In genomic region chr2:71102981-71103681, GRCh38 we compare ENCODE assay signal across 15 cellular contexts. TPM values are rescaled to one million over a fixed set of nuclear protein-coding genes. Genes with fewer than 3 reads are reported as not detected.
DNase-seq lines count a peak whose midpoint lies in the region; ATAC-seq, FAIRE-seq and TF ChIP-seq lines count a peak whose summit lies in the region.
"Had no signal": no experiment of that assay in that cellular context is flagged by ENCODE, and none has a peak within 500 bp of the region (broad histone marks: within the 10 kb centered on the region; RNA-seq: fewer than 3 reads in every experiment).

No MANE protein-coding gene starts in this region.

- H3K4me1 ChIP-seq in K562 (replicated peaks in 1 of 2; ENCODE audit: control insufficient read depth in 2 of 2, insufficient read depth in 2 of 2, low read length in 2 of 2) (no peaks in the 10 kb centered on the region), esophagus squamous epithelium (peaks cover 9 to 39% (median 21%) of the 10 kb centered on the region in 3 donors), neuronal stem cell (ENCODE audit: control insufficient read depth in 2 of 2, insufficient read depth in 1 of 2, low read depth in 1 of 2, low read length in 2 of 2) (peaks cover 0 to 2% of the 10 kb centered on the region in 2 donors)
- H3K4me1 ChIP-seq: Peyer's patch had no signal

- no peak for TF ChIP-seq RAD21 in K562 (CRISPR knock-in tag; conservative IDR thresholded peaks at IDR 0.05 in 1 of 2, IDR thresholded peaks at IDR 0.05 in 1 of 2)

- H3K79me2 ChIP-seq in K562 (ENCODE audit: control insufficient read depth, insufficient read depth, low read length), result no peaks in the 10 kb centered on the region

- ATAC-seq in activated T-cell treated with anti-CD3 and anti-CD28 coated beads, Interleukin-2, amount 50 U/mL, for 72 hours (replicated peaks in 1 of 2), result no peak
- no peak for ATAC-seq in K562
- no peak for ATAC-seq in SK-N-SH treated with all-trans-retinoic acid at 6 μM for 48 hours
- ATAC-seq: CD8-positive, alpha-beta T cell had no signal

- no peaks in the 10 kb centered on the region for H3K9me1 ChIP-seq in K562 (ENCODE audit: control insufficient read depth, insufficient read depth, low read length)

- TF ChIP-seq CTCF in K562 (IDR thresholded peaks at IDR 0.05 in 2 of 3, conservative IDR thresholded peaks at IDR 0.05 in 1 of 3; ENCODE audit: insufficient read depth in 2 of 3, low read depth in 1 of 3, low read length in 3 of 3) (no peak), esophagus squamous epithelium (IDR thresholded peaks at IDR 0.05) (no peak)

- no peak for DNase-seq in activated T-cell treated with anti-CD3 and anti-CD28 coated beads, Interleukin-2, amount 50 U/mL, for 72 hours
- DNase-seq in activated T-cell treated with anti-CD3 and anti-CD28 coated beads, Interleukin-2, amount 50 U/mL, for 1 hour, result no peak
- DNase-seq in K562 (ENCODE audit: extremely low read depth in 1 of 4, low spot score in 3 of 4) (no peak), esophagus squamous epithelium (lab: John Stamatoyannopoulos, UW) (no peak), neuronal stem cell (ENCODE audit: low spot score) (no peak), SHP77 (lab: John Stamatoyannopoulos, UW) (no peak)
- no peak for DNase-seq in activated naive CD4-positive, alpha-beta T cell treated with anti-CD3 and anti-CD28 coated beads, Interleukin-2, amount 10 ng/mL, durations not matched to agents 7 days and 5 days
- DNase-seq: CD8-positive, alpha-beta T cell; NCI-H1694; NCI-H774; Peyer's patch; SIG-M5 had no signal

- 25% methylated on average over 6 of the region's 6 CpGs for WGBS in K562 (ENCODE audit: insufficient coverage, low coverage, missing lambda C conversion rate)
- WGBS in esophagus squamous epithelium, 2 donors, result 30 to 46% methylated on average over 6 of the region's 6 CpGs
- WGBS in neuronal stem cell (ENCODE audit: extremely low coverage in 2 of 2, insufficient read length in 2 of 2, insufficient replicate concordance in 1 of 2), 2 donors, result no CpG with 5 or more reads among the region's 6 CpGs

- H2BK12ac ChIP-seq in neuronal stem cell (ENCODE audit: low read length), result no peak overlapping the region

- H3K4me3 ChIP-seq in K562, result no peak overlapping the region
- no peak overlapping the region for H3K4me3 ChIP-seq in esophagus squamous epithelium
- no peak overlapping the region for H3K4me3 ChIP-seq in neuronal stem cell (ENCODE audit: low read length in 2 of 2)
- H3K4me3 ChIP-seq: Peyer's patch had no signal

- H3K9ac ChIP-seq in K562 (ENCODE audit: insufficient read depth in 1 of 2, low read depth in 2 of 2, low read length in 2 of 2) (no peak overlapping the region), neuronal stem cell (ENCODE audit: low read depth, low read length, poor library complexity) (no peak overlapping the region)

- no peak overlapping the region for H2BK5ac ChIP-seq in neuronal stem cell (ENCODE audit: low read length)

- no peak overlapping the region for H3K4ac ChIP-seq in neuronal stem cell (ENCODE audit: low read length)

- no peak overlapping the region for H2BK15ac ChIP-seq in neuronal stem cell (ENCODE audit: low read length)

- H3K18ac ChIP-seq in neuronal stem cell (ENCODE audit: low read length), result no peak overlapping the region

- H3K27me3 ChIP-seq in K562 (ENCODE audit: control insufficient read depth in 2 of 2, insufficient read depth in 2 of 2, low read length in 2 of 2) (no peaks in the 10 kb centered on the region), esophagus squamous epithelium (no peaks in the 10 kb centered on the region), neuronal stem cell (ENCODE audit: control insufficient read depth in 3 of 3, insufficient read depth in 3 of 3, low read depth in 1 of 3, low read length in 3 of 3) (no peaks in the 10 kb centered on the region)
- H3K27me3 ChIP-seq: Peyer's patch had no signal

- H3K4me1 Mint-ChIP-seq in activated T-cell treated with anti-CD3 and anti-CD28 coated beads, Interleukin-2, amount 50 U/mL, for 72 hours (ENCODE audit: low read depth), result peaks cover 5% of the 10 kb centered on the region
- H3K4me1 Mint-ChIP-seq in activated naive CD4-positive, alpha-beta T cell treated with anti-CD3 and anti-CD28 coated beads, Interleukin-2, amount 10 ng/mL, durations not matched to agents 7 days and 5 days, result peaks cover 2% of the 10 kb centered on the region

- H3K23ac ChIP-seq in neuronal stem cell (ENCODE audit: low read depth, low read length, poor library complexity), result no peak overlapping the region

- peaks cover 1% of the 10 kb centered on the region for H3K79me1 ChIP-seq in neuronal stem cell (ENCODE audit: low read depth, low read length)

- H3K27me3 Mint-ChIP-seq in activated T-cell treated with anti-CD3 and anti-CD28 coated beads, Interleukin-2, amount 50 U/mL, for 72 hours (ENCODE audit: low read depth), result peaks cover 10% of the 10 kb centered on the region
- H3K27me3 Mint-ChIP-seq in activated naive CD4-positive, alpha-beta T cell treated with anti-CD3 and anti-CD28 coated beads, Interleukin-2, amount 10 ng/mL, durations not matched to agents 7 days and 5 days, result peaks cover 15% of the 10 kb centered on the region
- H3K27me3 Mint-ChIP-seq: IgD-negative memory B cell had no signal

- intact Hi-C loops in K562 (cut with micrococcal nuclease), result no loop called here
- intact Hi-C loops in esophagus squamous epithelium (cut with DNase I), result no loop called here

- H3K9me3 ChIP-seq in K562 (replicated peaks; ENCODE audit: control insufficient read depth, insufficient read depth, low read depth, low read length), result no peaks in the 10 kb centered on the region
- no peaks in the 10 kb centered on the region for H3K9me3 ChIP-seq in esophagus squamous epithelium
- H3K9me3 ChIP-seq in neuronal stem cell (replicated peaks in 1 of 2; ENCODE audit: control insufficient read depth in 2 of 2, insufficient read depth in 1 of 2, low read depth in 1 of 2, low read length in 2 of 2), result peaks cover 0 to 12% of the 10 kb centered on the region in 2 donors
- H3K9me3 ChIP-seq: Peyer's patch had no signal

- TF ChIP-seq POLR2A in K562 (conservative IDR thresholded peaks at IDR 0.05) (no peak), esophagus squamous epithelium (IDR thresholded peaks at IDR 0.05) (no peak)

- no peak overlapping the region for H2AK5ac ChIP-seq in neuronal stem cell (ENCODE audit: low read depth, low read length)

- H2AFZ ChIP-seq in K562 (ENCODE audit: low read depth, low read length), result 0 out of 2 replicates have a peak overlapping the region, but pooled peaks have one; percentile 28
- peak overlapping the region; percentile 15 for H2AFZ ChIP-seq in neuronal stem cell (ENCODE audit: low read length)

- POLR2A ChIA-PET in K562 (lab: Yijun Ruan, JAX), result interaction anchor here (0.8 to 1.8 kb wide), 4 partner anchors 14 to 1848 kb away, joined by 3 to 4 read pairs (median 4); no protein-coding TSS in a partner anchor

- no peaks in the 10 kb centered on the region for H4K20me1 ChIP-seq in K562 (replicated peaks; ENCODE audit: control insufficient read depth, insufficient read depth, low read length)

- peaks cover 2 to 4% of the 10 kb centered on the region in 2 donors for H3K9me3 Mint-ChIP-seq in activated T-cell treated with anti-CD3 and anti-CD28 coated beads, Interleukin-2, amount 50 U/mL, for 72 hours
- H3K9me3 Mint-ChIP-seq in activated naive CD4-positive, alpha-beta T cell treated with anti-CD3 and anti-CD28 coated beads, Interleukin-2, amount 10 ng/mL, durations not matched to agents 7 days and 5 days, result peaks cover 2% of the 10 kb centered on the region
- H3K9me3 Mint-ChIP-seq: CD8-positive, alpha-beta T cell had no signal

- in situ Hi-C loops in K562 (cut with MboI), result no loop called here

- no peak overlapping the region for H3K27ac ChIP-seq in K562 (ENCODE audit: extremely low read depth, low read depth, low read length)
- peak overlapping the region; percentile 76 to 85 (median 81) for H3K27ac ChIP-seq in esophagus squamous epithelium
- H3K27ac ChIP-seq in neuronal stem cell (replicated peaks; ENCODE audit: low read length), result no peak overlapping the region
- H3K27ac ChIP-seq: 22Rv1, Peyer's patch had no signal

- H3K14ac ChIP-seq in neuronal stem cell (ENCODE audit: low read length), result no peak overlapping the region

- CTCF ChIA-PET in K562 (lab: Yijun Ruan, JAX; ENCODE audit: low intra/inter-chr PET ratio), result no interaction called here
- CTCF ChIA-PET in activated naive CD4-positive, alpha-beta T cell treated with anti-CD3 and anti-CD28 coated beads, Interleukin-2, amount 10 ng/mL, durations not matched to agents 7 days and 5 days (lab: Charles Lee), result interaction anchor here (1.1 to 1.3 kb wide), 2 partner anchors 10 to 46 kb away, joined by 3 read pairs; no protein-coding TSS in a partner anchor

- no peaks in the 10 kb centered on the region for H3K36me3 Mint-ChIP-seq in activated T-cell treated with anti-CD3 and anti-CD28 coated beads, Interleukin-2, amount 50 U/mL, for 72 hours (ENCODE audit: insufficient read depth in 2 of 2)
- peaks cover 2% of the 10 kb centered on the region for H3K36me3 Mint-ChIP-seq in activated naive CD4-positive, alpha-beta T cell treated with anti-CD3 and anti-CD28 coated beads, Interleukin-2, amount 10 ng/mL, durations not matched to agents 7 days and 5 days

- H3K4me3 Mint-ChIP-seq in activated T-cell treated with anti-CD3 and anti-CD28 coated beads, Interleukin-2, amount 50 U/mL, for 72 hours, result no peak overlapping the region
- no peak overlapping the region for H3K4me3 Mint-ChIP-seq in activated naive CD4-positive, alpha-beta T cell treated with anti-CD3 and anti-CD28 coated beads, Interleukin-2, amount 10 ng/mL, durations not matched to agents 7 days and 5 days
- H3K4me3 Mint-ChIP-seq: CD8-positive, alpha-beta T cell; IgD-negative memory B cell had no signal

- no peak overlapping the region for H2BK120ac ChIP-seq in neuronal stem cell (ENCODE audit: low read depth, low read length)

- H4K8ac ChIP-seq in neuronal stem cell (ENCODE audit: low read depth, low read length), result no peak overlapping the region

- peak overlapping the region; percentile 11 for H3K27ac Mint-ChIP-seq in activated T-cell treated with anti-CD3 and anti-CD28 coated beads, Interleukin-2, amount 50 U/mL, for 72 hours
- no peak overlapping the region for H3K27ac Mint-ChIP-seq in activated naive CD4-positive, alpha-beta T cell treated with anti-CD3 and anti-CD28 coated beads, Interleukin-2, amount 10 ng/mL, durations not matched to agents 7 days and 5 days
- H3K27ac Mint-ChIP-seq: CD8-positive, alpha-beta T cell; IgD-negative memory B cell had no signal

- H3K36me3 ChIP-seq in K562 (ENCODE audit: control insufficient read depth, insufficient read depth, low read length) (peaks cover under 1% of the 10 kb centered on the region; the same call in 1 of the 3 replicates), esophagus squamous epithelium (peaks cover 0 to 6% (median 0%) of the 10 kb centered on the region in 3 donors), neuronal stem cell (replicated peaks in 1 of 2; ENCODE audit: control insufficient read depth in 2 of 2, insufficient read depth in 2 of 2, low read length in 2 of 2) (peaks cover 0 to 3% of the 10 kb centered on the region in 2 donors)
- H3K36me3 ChIP-seq: Peyer's patch had no signal

- H4K91ac ChIP-seq in neuronal stem cell (ENCODE audit: low read depth, low read length, poor library complexity), result no peak overlapping the region

- TF ChIP-seq EP300 in K562 (IDR thresholded peaks at IDR 0.05; ENCODE audit: low read length), result no peak

- no TSS peak for BruUV-seq in K562 (replicated peaks; lab: Mats Ljungman, UMichigan)

- FAIRE-seq in K562 (lab: Jason Lieb, UNC), result no peak

- no peak overlapping the region for H3K4me2 ChIP-seq in K562 (ENCODE audit: insufficient read depth, low read length)
- H3K4me2 ChIP-seq in neuronal stem cell (ENCODE audit: insufficient read depth, low read length, poor library complexity, severe bottlenecking), result no peak overlapping the region

RNA-seq across cellular contexts. Expression of gene MCEE, which starts 26.9 kb away (rescaled TPM):
- 10 to 100 TPM; 20.8 to 31.8 TPM for total RNA-seq in activated T-cell treated with anti-CD3 and anti-CD28 coated beads, Interleukin-2, amount 50 U/mL, for 72 hours
- 61.3 and 74.5 TPM in 2 replicates for total RNA-seq in K562 (2011; cell fraction: chromatin; rRNA removed; ENCODE audit: low replicate concordance)
- total RNA-seq in K562 (2011; cell fraction: nucleolus; rRNA removed), result 34.5 and 45.0 TPM in 2 replicates
- total RNA-seq in K562 (2011; cell fraction: nucleoplasm; rRNA removed), result 42.9 and 46.5 TPM in 2 replicates
- total RNA-seq in K562 (2014; rRNA removed), result 15.6 and 19.8 TPM in 2 replicates
- 24.5 and 25.9 TPM in 2 replicates for total RNA-seq in K562 (2014; rRNA removed; fragmentation: Illumina TruSeq; extraction: Trizol)
- 17.8 and 18.6 TPM in 2 replicates for total RNA-seq in K562 (2015; rRNA removed; fragmentation: Illumina TruSeq; extraction: Trizol)
- 17.8 and 19.1 TPM in 2 replicates for total RNA-seq in K562 (2021)
- 29.1 and 29.9 TPM in 2 replicates for polyA plus RNA-seq in K562 (2011; rRNA removed)
- polyA plus RNA-seq in K562 (2011; cell fraction: cytosol; rRNA removed), result 9.3 and 12.8 TPM in 2 replicates
- 32.9 and 37.3 TPM in 2 replicates for polyA plus RNA-seq in K562 (2011; cell fraction: nucleus; rRNA removed)
- polyA plus RNA-seq in K562 (2012), result 16.7 and 17.9 TPM in 2 replicates
- polyA plus RNA-seq in K562 (2014; fragmentation: Illumina TruSeq; extraction: Trizol), result 19.1 and 19.8 TPM in 2 replicates
- 10 to 100 TPM; 43.8 to 49.1 TPM for polyA plus RNA-seq in K562 (2014; fragmentation: Nextera tagmentation; extraction: Ambion mirVana)
- polyA plus RNA-seq in K562 (2014; rRNA removed), result 25.6 and 28.2 TPM in 2 replicates
- polyA minus RNA-seq in K562 (2011; rRNA and poly(A)+ RNA removed), result 9.7 and 10.7 TPM in 2 replicates
- 6.4 and 6.8 TPM in 2 replicates for polyA minus RNA-seq in K562 (2011; cell fraction: cytosol; rRNA and poly(A)+ RNA removed)
- polyA minus RNA-seq in K562 (2011; cell fraction: nucleus; rRNA and poly(A)+ RNA removed), result 16.4 and 25.4 TPM in 2 replicates
- total RNA-seq in esophagus squamous epithelium, result 10 to 100 TPM; 18.9 to 26.5 (median 21.6) TPM
- polyA plus RNA-seq in neuronal stem cell (2013, experiment 1 of 2), result 12.6 TPM
- polyA plus RNA-seq in neuronal stem cell (2013, experiment 2 of 2), result 11.9 TPM

RNA-seq across cellular contexts. Expression of gene MPHOSPH10, which starts 27.3 kb away (rescaled TPM):
- total RNA-seq in activated T-cell treated with anti-CD3 and anti-CD28 coated beads, Interleukin-2, amount 50 U/mL, for 72 hours, result 10 to 100 TPM; 35.0 to 35.8 TPM
- total RNA-seq in K562 (2011; cell fraction: chromatin; rRNA removed; ENCODE audit: low replicate concordance), result 27.7 and 84.8 TPM in 2 replicates
- total RNA-seq in K562 (2011; cell fraction: nucleolus; rRNA removed), result 18.7 and 18.9 TPM in 2 replicates
- 37.2 and 63.7 TPM in 2 replicates for total RNA-seq in K562 (2011; cell fraction: nucleoplasm; rRNA removed)
- 55.9 and 66.6 TPM in 2 replicates for total RNA-seq in K562 (2014; rRNA removed)
- 58.5 and 65.3 TPM in 2 replicates for total RNA-seq in K562 (2014; rRNA removed; fragmentation: Illumina TruSeq; extraction: Trizol)
- total RNA-seq in K562 (2015; rRNA removed; fragmentation: Illumina TruSeq; extraction: Trizol), result 63.7 and 71.7 TPM in 2 replicates
- 52.1 and 53.4 TPM in 2 replicates for total RNA-seq in K562 (2021)
- 23.8 and 40.2 TPM in 2 replicates for polyA plus RNA-seq in K562 (2011; rRNA removed)
- polyA plus RNA-seq in K562 (2011; cell fraction: cytosol; rRNA removed), result 3.5 and 5.5 TPM in 2 replicates
- polyA plus RNA-seq in K562 (2011; cell fraction: nucleus; rRNA removed), result 21.4 and 28.4 TPM in 2 replicates
- 21.9 and 44.7 TPM in 2 replicates for polyA plus RNA-seq in K562 (2012)
- 67.2 and 83.6 TPM in 2 replicates for polyA plus RNA-seq in K562 (2014; fragmentation: Illumina TruSeq; extraction: Trizol)
- polyA plus RNA-seq in K562 (2014; fragmentation: Nextera tagmentation; extraction: Ambion mirVana), result 10 to 100 TPM; 36.8 to 56.3 TPM
- polyA plus RNA-seq in K562 (2014; rRNA removed), result 74.8 and 83.7 TPM in 2 replicates
- 32.1 and 37.6 TPM in 2 replicates for polyA minus RNA-seq in K562 (2011; rRNA and poly(A)+ RNA removed)
- polyA minus RNA-seq in K562 (2011; cell fraction: cytosol; rRNA and poly(A)+ RNA removed), result 12.6 and 30.7 TPM in 2 replicates
- 21.9 and 25.9 TPM in 2 replicates for polyA minus RNA-seq in K562 (2011; cell fraction: nucleus; rRNA and poly(A)+ RNA removed)
- 10 to 100 TPM; 18.9 to 33.0 (median 29.8) TPM for total RNA-seq in esophagus squamous epithelium
- 29.5 TPM for polyA plus RNA-seq in neuronal stem cell (2013, experiment 1 of 2)
- 30.3 TPM for polyA plus RNA-seq in neuronal stem cell (2013, experiment 2 of 2)

RNA-seq across cellular contexts. Expression of gene NAGK, which starts 34.7 kb away (rescaled TPM):
- 10 to 100 TPM; 51.3 to 53.8 TPM for total RNA-seq in activated T-cell treated with anti-CD3 and anti-CD28 coated beads, Interleukin-2, amount 50 U/mL, for 72 hours
- 47.5 and 82.4 TPM in 2 replicates for total RNA-seq in K562 (2011; cell fraction: chromatin; rRNA removed; ENCODE audit: low replicate concordance)
- 40.3 and 50.5 TPM in 2 replicates for total RNA-seq in K562 (2011; cell fraction: nucleolus; rRNA removed)
- 48.0 and 59.6 TPM in 2 replicates for total RNA-seq in K562 (2011; cell fraction: nucleoplasm; rRNA removed)
- total RNA-seq in K562 (2014; rRNA removed) (8.9 and 11.1 TPM in 2 replicates), K562 (2014; rRNA removed; fragmentation: Illumina TruSeq; extraction: Trizol) (4.3 and 7.3 TPM in 2 replicates), K562 (2015; rRNA removed; fragmentation: Illumina TruSeq; extraction: Trizol) (10.2 and 10.7 TPM in 2 replicates), K562 (2021) (8.8 and 14.9 TPM in 2 replicates), esophagus squamous epithelium (100 to 1,000 TPM in 3 of 4 donors, 10 to 100 TPM in 1; 87.5 to 278 (median 166) TPM)
- polyA plus RNA-seq in K562 (2011; rRNA removed) (9.1 and 11.7 TPM in 2 replicates), K562 (2014; fragmentation: Illumina TruSeq; extraction: Trizol) (8.8 and 9.4 TPM in 2 replicates), K562 (2014; fragmentation: Nextera tagmentation; extraction: Ambion mirVana) (10 to 100 TPM in 1 of 2 experiments, 1 to 10 TPM in 1; 4.9 to 10.6 TPM), K562 (2014; rRNA removed) (13.4 and 18.6 TPM in 2 replicates)
- 10.4 and 14.7 TPM in 2 replicates for polyA plus RNA-seq in K562 (2011; cell fraction: cytosol; rRNA removed)
- 38.4 and 51.1 TPM in 2 replicates for polyA plus RNA-seq in K562 (2011; cell fraction: nucleus; rRNA removed)
- polyA plus RNA-seq in K562 (2012), result 21.2 and 42.3 TPM in 2 replicates
- polyA minus RNA-seq in K562 (2011; rRNA and poly(A)+ RNA removed), result 10.1 and 10.7 TPM in 2 replicates
- 5.2 and 5.5 TPM in 2 replicates for polyA minus RNA-seq in K562 (2011; cell fraction: cytosol; rRNA and poly(A)+ RNA removed)
- polyA minus RNA-seq in K562 (2011; cell fraction: nucleus; rRNA and poly(A)+ RNA removed), result 15.9 and 16.9 TPM in 2 replicates
- 33.6 TPM for polyA plus RNA-seq in neuronal stem cell (2013, experiment 1 of 2)
- polyA plus RNA-seq in neuronal stem cell (2013, experiment 2 of 2), result 31.2 TPM

Comparison
In these comparisons a context has a peak if more than half of its experiments do, and no peak if none do; other contexts are left out.
1. H3K27ac ChIP-seq: peak in esophagus squamous epithelium (4 of 4); none in K562 (single experiment) and neuronal stem cell (single experiment).